8 cellular contexts compared by ENCODE assay signal in the genomic region with DNA sequence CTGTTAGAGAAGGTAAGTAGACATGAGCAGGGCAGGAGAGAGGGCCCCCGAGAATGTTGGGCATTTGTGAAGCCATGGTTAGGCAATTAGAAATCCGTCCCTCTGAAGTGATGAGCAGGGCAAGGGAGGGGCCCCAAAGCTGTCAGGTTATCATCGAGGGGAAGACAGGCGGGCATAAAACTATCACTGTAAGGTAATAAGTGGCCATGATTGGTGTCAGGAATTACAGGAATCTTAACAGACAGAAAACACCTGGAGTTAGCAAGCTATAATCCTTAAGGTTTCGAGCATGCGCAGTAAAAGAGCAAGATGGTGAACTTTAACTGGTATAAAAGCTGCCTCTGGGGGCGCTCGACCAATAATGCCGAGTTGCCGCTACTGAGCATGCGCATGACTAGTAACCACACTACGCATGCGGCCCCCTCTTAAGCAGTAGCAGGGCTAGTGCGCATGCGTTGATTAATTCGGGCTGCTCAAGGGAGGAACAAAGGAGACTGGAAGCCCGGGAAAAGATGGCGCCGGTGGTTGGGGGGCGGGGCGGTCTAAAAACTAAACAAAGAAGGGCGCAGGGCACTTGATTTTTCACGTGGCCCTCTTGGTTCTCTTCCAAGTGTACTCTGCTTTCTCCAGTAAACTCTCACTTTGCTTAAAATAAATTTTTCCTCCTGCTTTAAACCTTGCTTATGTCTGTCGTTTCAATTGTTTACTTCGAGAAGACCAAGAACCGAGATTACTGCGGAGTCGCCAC. TPM values are rescaled to one million over a fixed set of nuclear protein-coding genes. Genes with fewer than 3 reads are reported as not detected.
DNase-seq lines count a peak whose midpoint lies in the region; ATAC-seq and TF ChIP-seq lines count a peak whose summit lies in the region.

No MANE protein-coding gene starts in this region.

- TF ChIP-seq CTCF in LNCaP clone FGC (IDR thresholded peaks at IDR 0.05; ENCODE audit: control insufficient read depth, extremely low read depth, insufficient read depth) (peak; percentile 80), fibroblast of pulmonary artery (IDR thresholded peaks at IDR 0.05; ENCODE audit: low read length, missing control alignments) (peak; percentile 83)

- H3K4me3 Mint-ChIP-seq in natural killer cell treated with Interleukin-12 subunit alpha and Interleukin-12 subunit beta and Interleukin-15 and Interleukin-18, amount 100 ng/mL, for 72 hours: peak overlapping the region; percentile 97

- H3K4me3 ChIP-seq in LNCaP clone FGC (ENCODE audit: low read depth, low read length): peak overlapping the region; percentile 58
- H3K4me3 ChIP-seq in fibroblast of pulmonary artery (replicated peaks; ENCODE audit: low read depth, low read length): peak overlapping the region; percentile 63

- DNase-seq in Daoy (ENCODE audit: low read depth): peak; percentile 98
- peak; percentile 97 for DNase-seq in LNCaP clone FGC (ENCODE audit: low read depth)
- peak; percentile 96 for DNase-seq in RPMI8226
- peak; percentile 94 for DNase-seq in activated T-helper 9 cell treated with anti-CD3 and anti-CD28 coated beads, Interleukin-2, amount 50 U/mL, for 16 hours (ENCODE audit: low read depth)
- peak; percentile 100 for DNase-seq in fibroblast of pulmonary artery (ENCODE audit: low read depth)
- peak; percentile 94 for DNase-seq in natural killer cell treated with Interleukin-12 subunit alpha and Interleukin-12 subunit beta and Interleukin-15 and Interleukin-18, amount 100 ng/mL, for 72 hours (ENCODE audit: low spot score)
- peak; percentile 93 for DNase-seq in stimulated activated naive CD4-positive, alpha-beta T cell treated with Interleukin-2 at 50 U/mL for 16 hours (lab: John Stamatoyannopoulos, UW)

- ATAC-seq in GM21825 (IDR thresholded peaks at IDR 0.05; ENCODE audit: unreplicated experiment): peak; percentile 45
- ATAC-seq in natural killer cell treated with Interleukin-12 subunit alpha and Interleukin-12 subunit beta and Interleukin-15 and Interleukin-18, amount 100 ng/mL, for 72 hours: peak; percentile 93 to 96

- peak overlapping the region; percentile 98 to 100 for H3K27ac Mint-ChIP-seq in natural killer cell treated with Interleukin-12 subunit alpha and Interleukin-12 subunit beta and Interleukin-15 and Interleukin-18, amount 100 ng/mL, for 72 hours

- peaks cover 84% of the 10 kb centered on the region for H3K36me3 Mint-ChIP-seq in natural killer cell treated with Interleukin-12 subunit alpha and Interleukin-12 subunit beta and Interleukin-15 and Interleukin-18, amount 100 ng/mL, for 72 hours

- no peaks in the 10 kb centered on the region for H3K9me3 Mint-ChIP-seq in natural killer cell treated with Interleukin-12 subunit alpha and Interleukin-12 subunit beta and Interleukin-15 and Interleukin-18, amount 100 ng/mL, for 72 hours

- H3K4me1 Mint-ChIP-seq in natural killer cell treated with Interleukin-12 subunit alpha and Interleukin-12 subunit beta and Interleukin-15 and Interleukin-18, amount 100 ng/mL, for 72 hours (ENCODE audit: low read depth in 2 of 2): peaks cover 67 to 85% of the 10 kb centered on the region in 2 donors

- no peaks in the 10 kb centered on the region for H3K27me3 Mint-ChIP-seq in natural killer cell treated with Interleukin-12 subunit alpha and Interleukin-12 subunit beta and Interleukin-15 and Interleukin-18, amount 100 ng/mL, for 72 hours

RNA-seq across cellular contexts. Expression of gene XRCC5, which starts 5.5 kb away (rescaled TPM):
- total RNA-seq in Daoy (2014; rRNA removed; shearing (Covaris generic)): 425 and 512 TPM in 2 replicates
- total RNA-seq in natural killer cell treated with Interleukin-12 subunit alpha and Interleukin-12 subunit beta and Interleukin-15 and Interleukin-18, amount 100 ng/mL, for 72 hours: 100 to 1,000 TPM; 454 to 500 TPM

RNA-seq across cellular contexts. Expression of gene TMEM169, which starts 32.9 kb away (rescaled TPM):
- total RNA-seq in Daoy (2014; rRNA removed; shearing (Covaris generic)): 0.40 and 0.65 TPM in 2 replicates
- 1 to 10 TPM in 1 of 2 donors, under 1 TPM in 1; 0.56 to 1.9 TPM for total RNA-seq in natural killer cell treated with Interleukin-12 subunit alpha and Interleukin-12 subunit beta and Interleukin-15 and Interleukin-18, amount 100 ng/mL, for 72 hours

RNA-seq across cellular contexts. Expression of gene PECR, which starts 33.0 kb away (rescaled TPM):
- 5.7 and 7.7 TPM in 2 replicates for total RNA-seq in Daoy (2014; rRNA removed; shearing (Covaris generic))
- total RNA-seq in natural killer cell treated with Interleukin-12 subunit alpha and Interleukin-12 subunit beta and Interleukin-15 and Interleukin-18, amount 100 ng/mL, for 72 hours: 10 to 100 TPM; 10.5 to 16.1 TPM

Comparison
In these comparisons a context has a peak if more than half of its experiments do, and no peak if none do; other contexts are left out.
1. Peak in every context shown above with its lines: DNase-seq, ATAC-seq and H3K4me3 ChIP-seq.